9 cellular contexts compared by ENCODE assay signal in the genomic region with DNA sequence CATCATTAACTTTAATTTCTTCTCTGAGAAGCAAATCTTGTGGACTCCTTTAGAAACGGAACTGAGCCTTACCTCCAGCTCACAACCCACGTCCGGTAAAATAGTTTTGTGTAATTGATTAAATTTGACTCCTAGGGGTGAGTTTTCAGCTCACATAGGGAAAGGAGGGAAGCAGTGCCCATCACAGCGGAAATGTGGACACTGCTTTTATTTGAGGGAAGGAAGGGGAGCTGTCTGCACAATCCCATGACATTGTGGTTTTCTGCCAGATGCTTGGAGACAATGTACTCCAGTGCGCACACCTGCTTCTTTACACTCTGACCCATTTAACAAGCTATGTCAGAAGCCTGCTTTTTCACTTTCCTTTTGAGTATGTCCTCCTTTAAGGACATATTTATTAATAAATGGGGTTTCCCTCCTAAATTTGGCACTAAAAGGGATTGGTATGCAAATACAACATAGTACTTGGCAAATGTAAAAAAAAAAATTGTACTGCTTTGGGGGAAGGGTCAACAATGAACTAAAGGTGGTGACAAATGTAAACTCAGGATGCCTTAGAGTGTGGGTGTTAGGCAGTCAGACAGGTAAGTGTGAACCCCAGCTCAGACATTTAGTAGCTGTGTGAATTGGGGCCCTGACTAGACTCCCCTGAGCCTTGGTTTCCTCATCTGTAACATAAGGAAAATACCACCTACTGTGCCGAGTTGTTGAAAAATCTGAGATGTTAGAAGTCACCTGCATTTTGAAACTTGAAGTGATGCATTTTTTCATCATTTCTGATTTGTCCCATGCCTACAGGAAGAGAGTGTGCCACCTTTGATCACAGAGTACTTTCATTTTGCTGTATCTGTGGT.
DNase-seq lines count a peak whose midpoint lies in the region; ATAC-seq and TF ChIP-seq lines count a peak whose summit lies in the region.
"Had no signal": no experiment of that assay in that cellular context is flagged by ENCODE, and none has a peak within 500 bp of the region (broad histone marks: within the 10 kb centered on the region; RNA-seq: fewer than 3 reads in every experiment).

No MANE protein-coding gene starts in this region.

- H3K9ac ChIP-seq in trophoblast cell (ENCODE audit: low read length) = no peak overlapping the region
- H3K9ac ChIP-seq: parathyroid adenoma had no signal

- no peak overlapping the region for H2AFZ ChIP-seq in trophoblast cell (ENCODE audit: insufficient read depth, low read length, poor library complexity)
- H2AFZ ChIP-seq: parathyroid adenoma had no signal

- no peak overlapping the region for H4K91ac ChIP-seq in trophoblast cell (ENCODE audit: low read depth, low read length)

- H3K27ac ChIP-seq in trophoblast cell (ENCODE audit: low read depth, low read length) = no peak overlapping the region
- H3K27ac ChIP-seq in testis = no peak overlapping the region
- H3K27ac ChIP-seq: parathyroid adenoma had no signal

- no peak overlapping the region for H3K4me2 ChIP-seq in trophoblast cell (ENCODE audit: low read length)

- peak overlapping the region; percentile 50 for H2BK12ac ChIP-seq in trophoblast cell (ENCODE audit: low read length)

- no peak overlapping the region for H2AK5ac ChIP-seq in trophoblast cell (ENCODE audit: low read length)

- no peak overlapping the region for H3K4me3 Mint-ChIP-seq in activated T-helper 1 cell treated with anti-CD3 and anti-CD28 coated beads, Interleukin-12 subunit alpha, Interleukin-12 subunit beta, Interleukin-2, Interleukin-4 antibody, amounts not matched to agents 30 ng/mL and 10 ng/mL and 1 ng/mL, durations not matched to agents 14 hours and 24 hours and 36 hours

- H3K9me3 Mint-ChIP-seq in activated T-helper 1 cell treated with anti-CD3 and anti-CD28 coated beads, Interleukin-12 subunit alpha, Interleukin-12 subunit beta, Interleukin-2, Interleukin-4 antibody, amounts not matched to agents 30 ng/mL and 10 ng/mL and 1 ng/mL, durations not matched to agents 14 hours and 24 hours and 36 hours = no peaks in the 10 kb centered on the region

- H3K79me1 ChIP-seq in trophoblast cell (ENCODE audit: low read length) = peaks cover 3% of the 10 kb centered on the region

- H2BK120ac ChIP-seq in trophoblast cell (ENCODE audit: insufficient read depth, low read length, poor library complexity) = no peak overlapping the region

- H2BK5ac ChIP-seq in trophoblast cell (ENCODE audit: low read depth, low read length, poor library complexity) = no peak overlapping the region

- TF ChIP-seq POLR2A in testis (IDR thresholded peaks at IDR 0.05) = no peak

- H3K27me3 Mint-ChIP-seq in activated T-helper 1 cell treated with anti-CD3 and anti-CD28 coated beads, Interleukin-12 subunit alpha, Interleukin-12 subunit beta, Interleukin-2, Interleukin-4 antibody, amounts not matched to agents 30 ng/mL and 10 ng/mL and 1 ng/mL, durations not matched to agents 14 hours and 24 hours and 36 hours (ENCODE audit: insufficient read depth) = no peaks in the 10 kb centered on the region

- H3K23ac ChIP-seq in trophoblast cell (ENCODE audit: low read length) = no peak overlapping the region

- H4K12ac ChIP-seq in trophoblast cell (ENCODE audit: low read depth, low read length) = no peak overlapping the region

- DNase-seq in COLO668 (lab: John Stamatoyannopoulos, UW; ENCODE audit: unreplicated experiment) (peak; percentile 49), GM19238 (ENCODE audit: insufficient read length, low spot score) (peak; percentile 21), trophoblast cell (peak in 1 of 2 donors; percentile 57), NCI-H2227 (lab: John Stamatoyannopoulos, UW; ENCODE audit: unreplicated experiment) (no peak), testis (no peak), DMS 273 treated with DMSO at 0.1 percent for 48 hours (lab: John Stamatoyannopoulos, UW) (no peak)
- DNase-seq in activated T-helper 1 cell treated with anti-CD3 and anti-CD28 coated beads, Interleukin-12 subunit alpha, Interleukin-12 subunit beta, Interleukin-2, Interleukin-4 antibody, amounts not matched to agents 30 ng/mL and 10 ng/mL and 1 ng/mL, durations not matched to agents 14 hours and 24 hours and 36 hours (ENCODE audit: low spot score) = no peak

- no peaks in the 10 kb centered on the region for H3K79me2 ChIP-seq in trophoblast cell (ENCODE audit: control insufficient read depth, insufficient read depth, low read length, poor library complexity)
- H3K79me2 ChIP-seq: parathyroid adenoma had no signal

- H3K18ac ChIP-seq in trophoblast cell (ENCODE audit: low read length) = no peak overlapping the region

- no peak for TF ChIP-seq CTCF in testis (IDR thresholded peaks at IDR 0.05)

- intact Hi-C loops in activated T-helper 1 cell treated with anti-CD3 and anti-CD28 coated beads, Interleukin-12 subunit alpha, Interleukin-12 subunit beta, Interleukin-2, Interleukin-4 antibody, amounts not matched to agents 30 ng/mL and 10 ng/mL and 1 ng/mL, durations not matched to agents 14 hours and 24 hours and 36 hours (cut with micrococcal nuclease) = loop anchor here (1.0 to 2.0 kb wide), 5 partner anchors 12 to 116 kb away; no protein-coding TSS in a partner anchor
- intact Hi-C loops in testis (cut with DNase I; ENCODE audit: low total_unique reads) = no loop called here

- ATAC-seq in HG03135 (IDR thresholded peaks at IDR 0.05; ENCODE audit: unreplicated experiment) = peak; percentile 57

- H3K36me3 ChIP-seq in trophoblast cell (ENCODE audit: control insufficient read depth in 1 of 2, insufficient read depth in 2 of 2, low read length in 2 of 2) (no peaks in the 10 kb centered on the region), testis (ENCODE audit: low read depth, missing control alignments) (no peaks in the 10 kb centered on the region)

- peak overlapping the region; percentile 77 for H3K27ac Mint-ChIP-seq in activated T-helper 1 cell treated with anti-CD3 and anti-CD28 coated beads, Interleukin-12 subunit alpha, Interleukin-12 subunit beta, Interleukin-2, Interleukin-4 antibody, amounts not matched to agents 30 ng/mL and 10 ng/mL and 1 ng/mL, durations not matched to agents 14 hours and 24 hours and 36 hours

- WGBS in trophoblast cell (ENCODE audit: extremely low coverage, insufficient coverage, insufficient read length) = no CpG with 5 or more reads among the region's 6 CpGs
- 75 to 77% methylated on average over 6 of the region's 6 CpGs for WGBS in testis, 2 donors

- H3K4me1 ChIP-seq in trophoblast cell (ENCODE audit: control insufficient read depth in 1 of 2, insufficient read depth in 2 of 2, low read length in 2 of 2) (peaks cover 0 to 2% of the 10 kb centered on the region in 2 experiments), testis (no peaks in the 10 kb centered on the region)
- H3K4me1 ChIP-seq: parathyroid adenoma had no signal

- no peak overlapping the region for H3K4ac ChIP-seq in trophoblast cell (ENCODE audit: low read depth, low read length)

- H3K36me3 Mint-ChIP-seq in activated T-helper 1 cell treated with anti-CD3 and anti-CD28 coated beads, Interleukin-12 subunit alpha, Interleukin-12 subunit beta, Interleukin-2, Interleukin-4 antibody, amounts not matched to agents 30 ng/mL and 10 ng/mL and 1 ng/mL, durations not matched to agents 14 hours and 24 hours and 36 hours (ENCODE audit: low read depth) = no peaks in the 10 kb centered on the region

- peaks cover 59% of the 10 kb centered on the region for H3K4me1 Mint-ChIP-seq in activated T-helper 1 cell treated with anti-CD3 and anti-CD28 coated beads, Interleukin-12 subunit alpha, Interleukin-12 subunit beta, Interleukin-2, Interleukin-4 antibody, amounts not matched to agents 30 ng/mL and 10 ng/mL and 1 ng/mL, durations not matched to agents 14 hours and 24 hours and 36 hours (ENCODE audit: low read depth)

- H4K8ac ChIP-seq in trophoblast cell (ENCODE audit: low read depth, low read length) = no peak overlapping the region

- no peak overlapping the region for H3K14ac ChIP-seq in trophoblast cell (ENCODE audit: low read length)

- no peaks in the 10 kb centered on the region for H3K27me3 ChIP-seq in trophoblast cell (ENCODE audit: insufficient read depth, low read length)
- no peaks in the 10 kb centered on the region for H3K27me3 ChIP-seq in testis

- H3K9me3 ChIP-seq in trophoblast cell (ENCODE audit: insufficient read depth, low read depth, low read length) (no peaks in the 10 kb centered on the region), testis (no peaks in the 10 kb centered on the region)

- H3K4me3 ChIP-seq in trophoblast cell (ENCODE audit: low read depth, low read length) = no peak overlapping the region
- no peak overlapping the region for H3K4me3 ChIP-seq in testis

Comparison
In these comparisons a context has a peak if more than half of its experiments do, and no peak if none do; other contexts are left out.
1. DNase-seq: peak in COLO668 (single experiment) and GM19238 (single experiment); none in activated T-helper 1 cell treated with anti-CD3 and anti-CD28 coated beads, Interleukin-12 subunit alpha, Interleukin-12 subunit beta, Interleukin-2, Interleukin-4 antibody, amounts not matched to agents 30 ng/mL and 10 ng/mL and 1 ng/mL, durations not matched to agents 14 hours and 24 hours and 36 hours (single experiment), NCI-H2227 (single experiment), testis (single experiment) and DMS 273 treated with DMSO at 0.1 percent for 48 hours (single experiment).